ENCODE assay signal across 1 cellular context in the genomic region with DNA sequence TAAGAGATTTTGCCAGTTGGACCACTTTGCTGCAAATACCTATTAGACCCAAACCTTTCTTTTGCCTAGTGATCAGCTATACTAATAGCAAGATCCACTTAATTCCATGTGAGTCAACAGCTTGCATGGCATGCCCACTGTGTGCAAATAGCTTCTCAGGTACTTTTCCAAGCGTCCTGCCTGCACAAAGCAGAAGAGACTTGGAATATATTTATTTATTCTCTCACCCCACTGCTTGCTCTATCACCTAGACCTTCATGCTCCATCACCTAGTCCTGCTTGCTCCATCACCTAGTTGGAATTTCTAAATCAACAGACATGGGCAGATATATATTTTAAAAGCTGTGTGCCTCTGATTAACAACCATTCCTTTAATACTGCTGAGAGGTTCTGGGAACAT.
TF ChIP-seq lines count a peak whose summit lies in the region.

No MANE protein-coding gene starts in this region.

TF ChIP-seq in A549, 52 proteins besides CTCF, POLR2A, EP300 and RAD21 (continued from another document):
- TF ChIP-seq, protein P1, sequence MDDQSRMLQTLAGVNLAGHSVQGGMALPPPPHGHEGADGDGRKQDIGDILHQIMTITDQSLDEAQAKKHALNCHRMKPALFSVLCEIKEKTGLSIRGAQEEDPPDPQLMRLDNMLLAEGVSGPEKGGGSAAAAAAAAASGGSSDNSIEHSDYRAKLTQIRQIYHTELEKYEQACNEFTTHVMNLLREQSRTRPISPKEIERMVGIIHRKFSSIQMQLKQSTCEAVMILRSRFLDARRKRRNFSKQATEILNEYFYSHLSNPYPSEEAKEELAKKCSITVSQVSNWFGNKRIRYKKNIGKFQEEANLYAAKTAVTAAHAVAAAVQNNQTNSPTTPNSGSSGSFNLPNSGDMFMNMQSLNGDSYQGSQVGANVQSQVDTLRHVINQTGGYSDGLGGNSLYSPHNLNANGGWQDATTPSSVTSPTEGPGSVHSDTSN (IDR thresholded peaks at IDR 0.05), result no peak
- no peak for TF ChIP-seq KDM1A (IDR thresholded peaks at IDR 0.05; ENCODE audit: low read depth)
- no peak for TF ChIP-seq FOSL2 (IDR thresholded peaks at IDR 0.05)
- TF ChIP-seq FOSL2 (CRISPR knock-in tag; IDR thresholded peaks at IDR 0.05), result no peak
- TF ChIP-seq ESRRA (IDR thresholded peaks at IDR 0.05; ENCODE audit: borderline replicate concordance, low read length), result no peak
- TF ChIP-seq CBX8 (IDR thresholded peaks at IDR 0.05), result no peak
- no peak for TF ChIP-seq RNF2 (IDR thresholded peaks at IDR 0.05; ENCODE audit: borderline replicate concordance, low read depth)
- no peak for TF ChIP-seq ZFP36 (IDR thresholded peaks at IDR 0.05; ENCODE audit: borderline replicate concordance, partially characterized antibody)
- no peak for TF ChIP-seq MAX (IDR thresholded peaks at IDR 0.05)
- TF ChIP-seq EHMT2 (IDR thresholded peaks at IDR 0.05; ENCODE audit: low read depth), result no peak
- no peak for TF ChIP-seq MAZ (IDR thresholded peaks at IDR 0.05; ENCODE audit: borderline replicate concordance, low read depth, low read length)
- TF ChIP-seq RCOR1 (IDR thresholded peaks at IDR 0.05; ENCODE audit: low read depth, low read length), result no peak
- TF ChIP-seq NPAS2 (CRISPR knock-in tag; IDR thresholded peaks at IDR 0.05; ENCODE audit: borderline replicate concordance), result no peak
- TF ChIP-seq JUNB (IDR thresholded peaks at IDR 0.05), result no peak
- TF ChIP-seq CBX2 (IDR thresholded peaks at IDR 0.05; ENCODE audit: borderline replicate concordance, low read depth), result no peak
